In the genomic region with DNA sequence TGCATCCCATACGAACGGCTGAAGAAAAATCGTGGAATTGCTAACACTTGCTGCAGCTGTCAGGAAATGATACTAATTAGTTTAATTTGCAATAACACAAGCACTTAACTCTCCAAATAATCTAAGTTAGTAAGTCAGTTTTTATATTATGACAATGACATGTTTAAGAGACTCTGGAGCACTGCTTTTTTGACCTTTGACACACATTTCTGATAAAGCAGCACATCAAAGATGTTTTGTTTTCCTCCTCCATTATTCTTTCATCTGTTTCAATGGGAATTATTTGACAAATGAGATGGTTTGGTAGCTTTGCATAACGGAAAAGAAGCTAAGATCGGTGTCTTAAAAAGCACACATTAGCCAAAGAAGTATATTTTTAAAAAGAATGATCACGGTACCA, we compare ENCODE assay signal across 13 cellular contexts.
DNase-seq lines count a peak whose midpoint lies in the region; TF ChIP-seq lines count a peak whose summit lies in the region.
"Had no signal": no experiment of that assay in that cellular context is flagged by ENCODE, and none has a peak within 500 bp of the region (broad histone marks: within the 10 kb centered on the region; RNA-seq: fewer than 3 reads in every experiment).

No MANE protein-coding gene starts in this region.

- H2AK5ac ChIP-seq in mesenchymal stem cell (ENCODE audit: low read length, severe bottlenecking), result no peak overlapping the region

- H3K4me1 Mint-ChIP-seq in T-helper 1 cell treated with Interleukin-12 subunit alpha and Interleukin-12 subunit beta and Interleukin-4 antibody, amounts not matched to agents 30 μg/mL and 1 μg/mL, for 36 hours (ENCODE audit: low read depth), result peaks cover 8% of the 10 kb centered on the region
- H3K4me1 Mint-ChIP-seq: activated naive CD4-positive, alpha-beta T cell treated with anti-CD3 and anti-CD28 coated beads, Interleukin-2, amount 10 ng/mL, durations not matched to agents 7 days and 5 days had no signal

- H2BK5ac ChIP-seq in mesenchymal stem cell (ENCODE audit: low read depth, low read length, poor library complexity, severe bottlenecking), result no peak overlapping the region

- no peak overlapping the region for H2AFZ ChIP-seq in mesenchymal stem cell (ENCODE audit: low read depth, low read length)

- no peak for TF ChIP-seq CTCF in choroid plexus epithelial cell (conservative IDR thresholded peaks at IDR 0.05; ENCODE audit: low read depth, low read length)

- H2BK12ac ChIP-seq in mesenchymal stem cell (ENCODE audit: low read length in 2 of 2), result no peak overlapping the region

- peaks cover 14% of the 10 kb centered on the region for H3K27me3 Mint-ChIP-seq in T-helper 1 cell treated with Interleukin-12 subunit alpha and Interleukin-12 subunit beta and Interleukin-4 antibody, amounts not matched to agents 30 μg/mL and 1 μg/mL, for 36 hours (ENCODE audit: low read depth)

- no peaks in the 10 kb centered on the region for H3K4me1 ChIP-seq in mesenchymal stem cell (ENCODE audit: control insufficient read depth, insufficient read depth, low read depth, low read length)

- no peak overlapping the region for H2BK15ac ChIP-seq in mesenchymal stem cell (ENCODE audit: low read depth, poor library complexity, severe bottlenecking)

- H4K8ac ChIP-seq in mesenchymal stem cell (ENCODE audit: low read length), result no peak overlapping the region

- H3K9ac ChIP-seq in mesenchymal stem cell (ENCODE audit: low read length), result peak overlapping the region; percentile 85

- peak overlapping the region; percentile 67 for H3K4me2 ChIP-seq in mesenchymal stem cell (ENCODE audit: low read length, poor library complexity, severe bottlenecking)

- no peak overlapping the region for H3K27ac Mint-ChIP-seq in T-helper 1 cell treated with Interleukin-12 subunit alpha and Interleukin-12 subunit beta and Interleukin-4 antibody, amounts not matched to agents 30 μg/mL and 1 μg/mL, for 36 hours
- H3K27ac Mint-ChIP-seq: activated CD4-positive, alpha-beta memory T cell treated with anti-CD3 and anti-CD28 coated beads for 36 hours; activated naive CD4-positive, alpha-beta T cell treated with anti-CD3 and anti-CD28 coated beads, Interleukin-2, amount 10 ng/mL, durations not matched to agents 7 days and 5 days had no signal

- no peaks in the 10 kb centered on the region for H3K27me3 ChIP-seq in mesenchymal stem cell (ENCODE audit: control insufficient read depth in 1 of 2, insufficient read depth in 1 of 2, low read length in 2 of 2)

- no peak overlapping the region for H4K91ac ChIP-seq in mesenchymal stem cell (ENCODE audit: low read length)

- H3K79me1 ChIP-seq in mesenchymal stem cell (replicated peaks; ENCODE audit: low read length, poor library complexity, severe bottlenecking), result no peaks in the 10 kb centered on the region

- no peaks in the 10 kb centered on the region for H3K9me3 ChIP-seq in mesenchymal stem cell (ENCODE audit: control insufficient read depth, low read length)

- no peak overlapping the region for H3K23ac ChIP-seq in mesenchymal stem cell (ENCODE audit: low read length in 2 of 2)

- peak overlapping the region; percentile 8 for H3K4me3 Mint-ChIP-seq in T-helper 1 cell treated with Interleukin-12 subunit alpha and Interleukin-12 subunit beta and Interleukin-4 antibody, amounts not matched to agents 30 μg/mL and 1 μg/mL, for 36 hours
- H3K4me3 Mint-ChIP-seq: activated CD4-positive, alpha-beta memory T cell treated with anti-CD3 and anti-CD28 coated beads for 36 hours; activated naive CD4-positive, alpha-beta T cell treated with anti-CD3 and anti-CD28 coated beads, Interleukin-2, amount 10 ng/mL, durations not matched to agents 7 days and 5 days had no signal

- H3K18ac ChIP-seq in mesenchymal stem cell (ENCODE audit: low read depth in 1 of 2, low read length in 2 of 2), result no peak overlapping the region

- DNase-seq in T-helper 1 cell, result no peak
- no peak for DNase-seq in choroid plexus epithelial cell (ENCODE audit: low read depth)
- no peak for DNase-seq in mesenchymal stem cell
- DNase-seq in superior temporal gyrus (ENCODE audit: extremely low spot score), result peak; percentile 50
- DNase-seq in Kasumi-1 (lab: John Stamatoyannopoulos, UW), result no peak
- no peak for DNase-seq in HUDEP-2 (lab: John Stamatoyannopoulos, UW; ENCODE audit: unreplicated experiment in 76 of 76)
- no peak for DNase-seq in hippocampal formation (lab: John Stamatoyannopoulos, UW)
- DNase-seq: activated CD4-positive, alpha-beta memory T cell treated with anti-CD3 and anti-CD28 coated beads for 36 hours; activated naive CD4-positive, alpha-beta T cell treated with anti-CD3 and anti-CD28 coated beads, Interleukin-2, amount 10 ng/mL, durations not matched to agents 7 days and 5 days; DND-41; effector CD8-positive, alpha-beta T cell; NCI-H446 treated with DMSO at 0.1 percent for 48 hours had no signal

- H3K36me3 Mint-ChIP-seq in T-helper 1 cell treated with Interleukin-12 subunit alpha and Interleukin-12 subunit beta and Interleukin-4 antibody, amounts not matched to agents 30 μg/mL and 1 μg/mL, for 36 hours (ENCODE audit: low read depth), result no peaks in the 10 kb centered on the region
- H3K36me3 Mint-ChIP-seq: activated CD4-positive, alpha-beta memory T cell treated with anti-CD3 and anti-CD28 coated beads for 36 hours; activated naive CD4-positive, alpha-beta T cell treated with anti-CD3 and anti-CD28 coated beads, Interleukin-2, amount 10 ng/mL, durations not matched to agents 7 days and 5 days had no signal

- H3K9me3 Mint-ChIP-seq in T-helper 1 cell treated with Interleukin-12 subunit alpha and Interleukin-12 subunit beta and Interleukin-4 antibody, amounts not matched to agents 30 μg/mL and 1 μg/mL, for 36 hours, result no peaks in the 10 kb centered on the region
- H3K9me3 Mint-ChIP-seq: activated CD4-positive, alpha-beta memory T cell treated with anti-CD3 and anti-CD28 coated beads for 36 hours; activated naive CD4-positive, alpha-beta T cell treated with anti-CD3 and anti-CD28 coated beads, Interleukin-2, amount 10 ng/mL, durations not matched to agents 7 days and 5 days had no signal

- WGBS in mesenchymal stem cell, result 49% methylated on average over 2 of the region's 6 CpGs

- no peaks in the 10 kb centered on the region for H3K36me3 ChIP-seq in mesenchymal stem cell (ENCODE audit: control insufficient read depth in 1 of 2, insufficient read depth in 2 of 2, low read depth in 1 of 2, low read length in 2 of 2)

- no peak overlapping the region for H3K14ac ChIP-seq in mesenchymal stem cell (ENCODE audit: low read length in 2 of 2)

- no peak overlapping the region for H3K4ac ChIP-seq in mesenchymal stem cell (ENCODE audit: low read depth in 1 of 2, low read length in 2 of 2)

- H3K27ac ChIP-seq in mesenchymal stem cell (ENCODE audit: low read length, poor library complexity, severe bottlenecking), result no peak overlapping the region

- no peak overlapping the region for H2BK120ac ChIP-seq in mesenchymal stem cell (ENCODE audit: low read depth, low read length)

- H3K4me3 ChIP-seq in choroid plexus epithelial cell (ENCODE audit: low read depth, low read length) (peak overlapping the region; percentile 53), mesenchymal stem cell (ENCODE audit: insufficient read depth in 1 of 2, low read depth in 1 of 2, low read length in 2 of 2) (peak overlapping the region in 1 of 2 experiments; percentile 75)
